Comparison of ENCODE assay signal across 18 cellular contexts in the genomic region with DNA sequence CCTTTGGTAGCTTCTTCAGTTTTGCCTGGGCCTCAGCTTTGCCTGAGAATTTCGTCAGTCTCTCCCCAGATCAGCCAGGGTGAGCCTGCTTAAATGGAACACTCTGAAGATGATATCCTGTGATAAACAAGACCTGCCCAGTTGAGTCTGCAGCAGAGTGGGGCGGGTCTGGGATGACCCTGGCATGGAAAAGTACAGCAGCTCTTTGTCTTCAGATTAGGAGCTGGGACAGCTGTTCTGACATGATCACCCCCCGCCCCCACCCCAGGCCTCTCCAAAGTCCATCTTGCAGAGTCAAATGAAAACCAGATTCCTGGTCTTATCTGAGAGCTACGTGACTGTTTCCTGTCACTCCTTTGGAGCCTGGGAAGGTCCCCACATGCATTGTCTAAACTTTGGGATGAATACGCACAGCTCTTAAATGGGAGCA. TPM values are rescaled to one million over a fixed set of nuclear protein-coding genes. Genes with fewer than 3 reads are reported as not detected.
DNase-seq lines count a peak whose midpoint lies in the region; ATAC-seq and TF ChIP-seq lines count a peak whose summit lies in the region.
"Had no signal": no experiment of that assay in that cellular context is flagged by ENCODE, and none has a peak within 500 bp of the region (broad histone marks: within the 10 kb centered on the region; RNA-seq: fewer than 3 reads in every experiment).

No MANE protein-coding gene starts in this region.

- H3K36me3 ChIP-seq in Caco-2 (ENCODE audit: control insufficient read depth, insufficient read depth, low read length) (no peaks in the 10 kb centered on the region), colonic mucosa (no peaks in the 10 kb centered on the region), muscle layer of colon (ENCODE audit: insufficient read depth, low read length) (no peaks in the 10 kb centered on the region)

- no peaks in the 10 kb centered on the region for H3K27me3 ChIP-seq in Caco-2 (replicated peaks; ENCODE audit: control insufficient read depth, insufficient read depth, low read length)
- H3K27me3 ChIP-seq in colonic mucosa: no peaks in the 10 kb centered on the region
- no peaks in the 10 kb centered on the region for H3K27me3 ChIP-seq in muscle layer of colon (ENCODE audit: control insufficient read depth in 1 of 2, insufficient read depth in 2 of 2, low read length in 2 of 2)
- H3K27me3 ChIP-seq: SJSA1 had no signal

- no peaks in the 10 kb centered on the region for H3K9me3 Mint-ChIP-seq in Caco-2 (ENCODE audit: unreplicated experiment)
- H3K9me3 Mint-ChIP-seq: activated naive CD8-positive, alpha-beta T cell treated with anti-CD3 and anti-CD28 coated beads, Interleukin-2, amount 50 U/mL, for 24 hours; central memory CD8-positive, alpha-beta T cell had no signal

- no TSS peak for BruUV-seq in Caco-2 (replicated peaks; lab: Mats Ljungman, UMichigan)

- DNase-seq in Caco-2 (peak; percentile 41 to 67), NCI-H69 (lab: John Stamatoyannopoulos, UW) (peak; percentile 21), colonic mucosa (no peak), DMS153 treated with DMSO at 0.1 percent for 48 hours (lab: John Stamatoyannopoulos, UW; ENCODE audit: unreplicated experiment) (no peak), GM19238 (ENCODE audit: insufficient read length, low spot score) (no peak)
- no peak for DNase-seq in stimulated activated CD8-positive, alpha-beta memory T cell treated with anti-CD3 and anti-CD28 coated beads, Interleukin-4, amount 100 ng/mL, for 48 hours
- DNase-seq: activated CD4-positive, alpha-beta T cell treated with anti-CD3 and anti-CD28 coated beads, Interleukin-2, amount 50 U/mL, for 48 hours; activated naive CD8-positive, alpha-beta T cell treated with anti-CD3 and anti-CD28 coated beads, Interleukin-2, amount 50 U/mL, for 24 hours; activated T-cell treated with anti-CD3 and anti-CD28 coated beads, Interleukin-2, amount 50 U/mL, for 48 hours; head of caudate nucleus; kidney glomerular epithelial cell; naive B cell; NCI-H2171 treated with DMSO at 0.1 percent for 48 hours; retina had no signal

- H3K36me3 Mint-ChIP-seq in Caco-2 (ENCODE audit: insufficient read depth, unreplicated experiment): peaks cover 9% of the 10 kb centered on the region

- no peak overlapping the region for H3K27ac Mint-ChIP-seq in Caco-2 (ENCODE audit: unreplicated experiment)
- H3K27ac Mint-ChIP-seq: activated naive CD8-positive, alpha-beta T cell treated with anti-CD3 and anti-CD28 coated beads, Interleukin-2, amount 50 U/mL, for 24 hours; naive B cell had no signal

- POLR2A ChIA-PET in Caco-2 (lab: Charles Lee): interaction anchor here (0.6 to 2.0 kb wide), 6 partner anchors 11 to 696 kb away, joined by 3 to 7 read pairs (median 4); a partner anchor contains a TSS

- H3K9me3 ChIP-seq in Caco-2 (no peaks in the 10 kb centered on the region), colonic mucosa (no peaks in the 10 kb centered on the region), muscle layer of colon (ENCODE audit: low read length) (no peaks in the 10 kb centered on the region)
- H3K9me3 ChIP-seq: SJSA1 had no signal

- intact Hi-C loops in Caco-2 (cut with micrococcal nuclease; ENCODE audit: unreplicated experiment): no loop called here
- intact Hi-C loops in colonic mucosa (cut with DNase I): loop anchor here (5.0 kb wide), 1 partner anchor 121 kb away; no protein-coding TSS in a partner anchor

- H3K4me3 Mint-ChIP-seq in Caco-2 (ENCODE audit: unreplicated experiment): peak overlapping the region; percentile 42
- H3K4me3 Mint-ChIP-seq: activated naive CD8-positive, alpha-beta T cell treated with anti-CD3 and anti-CD28 coated beads, Interleukin-2, amount 50 U/mL, for 24 hours had no signal

- H3K27me3 Mint-ChIP-seq in Caco-2 (ENCODE audit: insufficient read depth, unreplicated experiment): no peaks in the 10 kb centered on the region

- H3K4me3 ChIP-seq in Caco-2 (ENCODE audit: low read depth, low read length): peak overlapping the region; percentile 71
- no peak overlapping the region for H3K4me3 ChIP-seq in colonic mucosa
- no peak overlapping the region for H3K4me3 ChIP-seq in muscle layer of colon (ENCODE audit: low read depth in 1 of 2, low read length in 2 of 2)
- H3K4me3 ChIP-seq: SJSA1 had no signal

- ATAC-seq in HG02870 (IDR thresholded peaks at IDR 0.05; ENCODE audit: unreplicated experiment): no peak
- ATAC-seq: activated naive CD8-positive, alpha-beta T cell treated with anti-CD3 and anti-CD28 coated beads, Interleukin-2, amount 50 U/mL, for 24 hours had no signal

- H3K4me1 ChIP-seq in Caco-2 (peaks cover 24% of the 10 kb centered on the region), colonic mucosa (peaks cover 13% of the 10 kb centered on the region), muscle layer of colon (ENCODE audit: insufficient read depth, low read length) (peaks cover 36% of the 10 kb centered on the region)

- CTCF ChIA-PET in Caco-2 (lab: Charles Lee): interaction anchor here (1.2 to 4.2 kb wide), 5 partner anchors 11 to 154 kb away, joined by 3 to 24 read pairs (median 7); no protein-coding TSS in a partner anchor

- H3K4me1 Mint-ChIP-seq in Caco-2 (ENCODE audit: low read depth, unreplicated experiment): peaks cover 16% of the 10 kb centered on the region

- H3K27ac ChIP-seq in colonic mucosa: peak overlapping the region; percentile 94
- peak overlapping the region; percentile 95 for H3K27ac ChIP-seq in muscle layer of colon (ENCODE audit: low read depth, low read length)
- H3K27ac ChIP-seq: SJSA1 had no signal

- H3K9ac ChIP-seq in colonic mucosa (ENCODE audit: low read depth in 2 of 2, low read length in 2 of 2) (peak overlapping the region in 1 of 2 donors; percentile 91), muscle layer of colon (ENCODE audit: low read length) (no peak overlapping the region)

- TF ChIP-seq CTCF in Caco-2 (IDR thresholded peaks at IDR 0.05; ENCODE audit: insufficient read depth in 1 of 2, low read depth in 1 of 2, low read length in 1 of 2, severe bottlenecking in 1 of 2, unreplicated experiment in 1 of 2): no peak
- no peak for TF ChIP-seq CTCF in colonic mucosa (IDR thresholded peaks at IDR 0.05)

RNA-seq across cellular contexts. Expression of a gene that starts 2.2 kb away (rescaled TPM):
- total RNA-seq in Caco-2 (2022): 24.7 and 25.0 TPM in 2 replicates
- 10 to 100 TPM; 21.3 to 28.6 TPM for total RNA-seq in colonic mucosa

Comparison
In these comparisons a context has a peak if more than half of its experiments do, and no peak if none do; other contexts are left out.
1. DNase-seq: peak in Caco-2 (2 of 2) and NCI-H69 (single experiment); none in colonic mucosa (single experiment), DMS153 treated with DMSO at 0.1 percent for 48 hours (single experiment), GM19238 (single experiment) and stimulated activated CD8-positive, alpha-beta memory T cell treated with anti-CD3 and anti-CD28 coated beads, Interleukin-4, amount 100 ng/mL, for 48 hours (single experiment).